Comparison of ENCODE assay signal across 8 cellular contexts in the genomic region with DNA sequence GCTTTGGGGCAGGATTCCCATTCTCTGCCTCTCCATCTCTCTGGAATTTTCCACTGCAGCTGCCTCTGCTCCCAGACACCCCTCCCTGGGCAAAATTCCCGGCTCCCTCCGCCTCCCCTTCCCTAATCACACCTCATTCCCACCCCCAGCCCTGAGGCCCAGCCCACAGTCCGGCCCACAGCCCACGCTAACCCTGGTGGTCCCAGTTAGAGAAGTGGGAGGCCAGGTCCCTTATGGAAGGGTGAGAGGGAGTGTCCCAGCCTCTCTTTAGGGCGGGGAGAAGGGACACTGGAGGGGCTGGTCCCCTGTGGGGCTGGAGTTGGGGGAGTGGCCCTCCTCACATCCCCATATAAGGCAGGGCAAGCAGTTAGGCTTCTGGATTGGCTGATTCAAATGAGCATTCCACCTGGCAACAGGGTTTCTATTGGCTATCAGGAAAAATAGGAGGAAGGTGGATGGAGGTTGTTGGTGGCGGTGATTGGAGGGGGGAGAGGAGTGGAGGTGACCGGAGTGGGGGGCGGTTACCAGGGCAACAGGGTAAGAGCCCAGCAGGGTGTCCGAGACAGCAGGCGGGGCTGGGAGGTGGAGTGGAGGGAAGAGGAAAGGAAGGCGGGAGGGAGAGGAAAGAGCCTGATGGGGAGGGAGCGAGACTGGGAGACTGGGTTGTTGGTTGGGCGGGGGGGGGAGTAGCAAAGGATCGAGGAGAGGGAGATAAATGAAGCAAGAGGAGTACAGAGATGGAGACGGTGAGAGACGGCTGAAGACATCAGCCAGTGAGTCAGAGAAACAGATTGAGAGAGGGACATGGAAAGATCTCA. TPM values are rescaled to one million over a fixed set of nuclear protein-coding genes. Genes with fewer than 3 reads are reported as not detected.
DNase-seq lines count a peak whose midpoint lies in the region; ATAC-seq, FAIRE-seq and TF ChIP-seq lines count a peak whose summit lies in the region.

No MANE protein-coding gene starts in this region.

- FAIRE-seq in kidney (lab: Jason Lieb, UNC): peak; percentile 97

- no peaks in the 10 kb centered on the region for H3K9me3 ChIP-seq in colonic mucosa
- no peaks in the 10 kb centered on the region for H3K9me3 ChIP-seq in kidney (ENCODE audit: control insufficient read depth in 1 of 2, low read length in 2 of 2)

- peak overlapping the region; percentile 83 for H3K27ac ChIP-seq in colonic mucosa
- peak overlapping the region; percentile 90 to 99 for H3K27ac ChIP-seq in kidney (ENCODE audit: low read depth in 2 of 2, low read length in 2 of 2)

- no peaks in the 10 kb centered on the region for H3K36me3 ChIP-seq in colonic mucosa
- peaks cover 0 to 2% of the 10 kb centered on the region in 2 donors for H3K36me3 ChIP-seq in kidney (ENCODE audit: control insufficient read depth in 1 of 2, insufficient read depth in 2 of 2, low read length in 2 of 2)

- DNase-seq in AG10803 (ENCODE audit: low read depth) (peak; percentile 99), NCI-H1694 (lab: John Stamatoyannopoulos, UW) (peak; percentile 99), T-helper 1 cell (peak in 4 of 5 donors; percentile 28 to 83 (median 38)), colonic mucosa (peak; percentile 91), kidney (peak; percentile 98), smooth muscle cell of the brain vasculature (ENCODE audit: low read depth, low spot score) (peak; percentile 97)

- ATAC-seq in GM18519 (IDR thresholded peaks at IDR 0.05; ENCODE audit: low FRiP score, unreplicated experiment) (peak; percentile 70), HG02970 (IDR thresholded peaks at IDR 0.05; ENCODE audit: low FRiP score, unreplicated experiment) (peak; percentile 46)

- TF ChIP-seq CTCF in AG10803 (conservative IDR thresholded peaks at IDR 0.05; ENCODE audit: low read length) (no peak), colonic mucosa (IDR thresholded peaks at IDR 0.05) (no peak), kidney (IDR thresholded peaks at IDR 0.05; ENCODE audit: borderline replicate concordance, extremely low read depth, insufficient read depth) (no peak)

- no peaks in the 10 kb centered on the region for H3K27me3 ChIP-seq in colonic mucosa

- peaks cover 15% of the 10 kb centered on the region for H3K4me1 ChIP-seq in colonic mucosa
- H3K4me1 ChIP-seq in kidney (ENCODE audit: control insufficient read depth in 1 of 2, insufficient read depth in 1 of 2, low read depth in 1 of 2, low read length in 2 of 2): peaks cover 25 to 30% of the 10 kb centered on the region in 2 donors

- H3K4me3 ChIP-seq in AG10803 (ENCODE audit: low read length) (peak overlapping the region; percentile 44), colonic mucosa (no peak overlapping the region), kidney (ENCODE audit: low read length in 2 of 2) (peak overlapping the region; percentile 33 to 36)

- peak overlapping the region in 1 of 2 donors; percentile 7 for H3K9ac ChIP-seq in colonic mucosa (ENCODE audit: low read depth in 2 of 2, low read length in 2 of 2)
- peak overlapping the region; percentile 71 to 78 for H3K9ac ChIP-seq in kidney (ENCODE audit: low read length in 2 of 2)

- intact Hi-C loops in colonic mucosa (cut with DNase I): no loop called here
- intact Hi-C loops in kidney (cut with DNase I): no loop called here

RNA-seq across cellular contexts. Expression of a gene that starts 1.9 kb away (rescaled TPM):
- 100 to 1,000 TPM; 169 to 182 TPM for total RNA-seq in colonic mucosa
- total RNA-seq in kidney: 269 TPM
- 590 TPM for polyA plus RNA-seq in kidney (ENCODE audit: insufficient read depth, low read depth, low replicate concordance)

RNA-seq across cellular contexts. Expression of a gene that starts 8.1 kb away (rescaled TPM):
- total RNA-seq in colonic mucosa (1 to 10 TPM; 1.0 to 1.2 TPM), kidney (1.3 TPM)
- polyA plus RNA-seq in kidney (ENCODE audit: insufficient read depth, low read depth, low replicate concordance): not detected

RNA-seq across cellular contexts. Expression of a gene that starts 11.3 kb away (rescaled TPM):
- total RNA-seq in colonic mucosa: 100 to 1,000 TPM; 199 to 212 TPM
- total RNA-seq in kidney: 141 TPM
- polyA plus RNA-seq in kidney (ENCODE audit: insufficient read depth, low read depth, low replicate concordance): 289 TPM

RNA-seq across cellular contexts. Expression of a gene that starts 25.1 kb away (rescaled TPM):
- total RNA-seq in colonic mucosa (10 to 100 TPM in 1 of 2 donors, 1 to 10 TPM in 1; 6.2 to 13.4 TPM), kidney (38.1 TPM)
- 12.2 TPM for polyA plus RNA-seq in kidney (ENCODE audit: insufficient read depth, low read depth, low replicate concordance)

RNA-seq across cellular contexts. Expression of a gene that starts 40.4 kb away (rescaled TPM):
- total RNA-seq in colonic mucosa: 10 to 100 TPM; 33.3 to 47.6 TPM
- 71.9 TPM for total RNA-seq in kidney
- polyA plus RNA-seq in kidney (ENCODE audit: insufficient read depth, low read depth, low replicate concordance): 94.1 TPM

Comparison
In these comparisons a context has a peak if more than half of its experiments do, and no peak if none do; other contexts are left out.
1. DNase-seq: peak in every context shown above with its lines; median percentile 99 in AG10803; 99 in NCI-H1694; 98 in kidney; 97 in smooth muscle cell of the brain vasculature; 91 in colonic mucosa; 38 in T-helper 1 cell.